ENCODE assay signal across 14 cellular contexts in genomic region chr15:63763476-63764123, GRCh38.
DNase-seq lines count a peak whose midpoint lies in the region; ATAC-seq and TF ChIP-seq lines count a peak whose summit lies in the region.
"Had no signal": no experiment of that assay in that cellular context is flagged by ENCODE, and none has a peak within 500 bp of the region (broad histone marks: within the 10 kb centered on the region; RNA-seq: fewer than 3 reads in every experiment).

No MANE protein-coding gene starts in this region.

- no peak for TF ChIP-seq CTCF in GM20000 (IDR thresholded peaks at IDR 0.05; ENCODE audit: extremely low read depth, missing control alignments)

- H3K27me3 ChIP-seq in iPS-18a (ENCODE audit: control insufficient read depth, insufficient read depth, low read length) = no peaks in the 10 kb centered on the region
- H3K27me3 ChIP-seq: Peyer's patch, spleen had no signal

- ATAC-seq in HG02973 (IDR thresholded peaks at IDR 0.05; ENCODE audit: unreplicated experiment) (no peak), HG03045 (IDR thresholded peaks at IDR 0.05; ENCODE audit: unreplicated experiment) (no peak)

- DNase-seq in EH (ENCODE audit: low read depth) = peak; percentile 49
- peak; percentile 13 for DNase-seq in GM20000 (ENCODE audit: low spot score)
- DNase-seq in OCI-M1 (lab: John Stamatoyannopoulos, UW) = peak; percentile 36
- no peak for DNase-seq in RKO (ENCODE audit: low spot score)
- no peak for DNase-seq in NCI-H1436 (lab: John Stamatoyannopoulos, UW)
- DNase-seq: DMS79, GOT3, KG1, lower lobe of right lung, Peyer's patch, spleen had no signal

- peak overlapping the region; percentile 68 for H3K27ac ChIP-seq in iPS-18a (ENCODE audit: low read length)
- H3K27ac ChIP-seq: lower lobe of right lung, Peyer's patch had no signal

- no peak overlapping the region for H3K4me3 ChIP-seq in iPS-18a (ENCODE audit: low read length)
- H3K4me3 ChIP-seq: lower lobe of right lung, Peyer's patch, spleen had no signal

- H3K4me1 ChIP-seq in iPS-18a (ENCODE audit: control insufficient read depth, low read depth, low read length) = peaks cover 54% of the 10 kb centered on the region

- no peak overlapping the region for H3K9ac ChIP-seq in iPS-18a (ENCODE audit: low read length)

- no peaks in the 10 kb centered on the region for H3K36me3 ChIP-seq in iPS-18a (ENCODE audit: control insufficient read depth, low read depth, low read length)

- H3K9me3 ChIP-seq in iPS-18a (ENCODE audit: control insufficient read depth, low read depth, low read length) = no peaks in the 10 kb centered on the region
- H3K9me3 ChIP-seq: lower lobe of right lung, Peyer's patch, spleen had no signal

Comparison
In these comparisons a context has a peak if more than half of its experiments do, and no peak if none do; other contexts are left out.
1. DNase-seq: peak in EH (single experiment), GM20000 (single experiment) and OCI-M1 (single experiment); none in RKO (single experiment) and NCI-H1436 (single experiment).